ENCODE assay signal across 1 cellular context in genomic region chr13:98142427-98143156, GRCh38.
TF ChIP-seq lines count a peak whose summit lies in the region.

A gene with protein sequence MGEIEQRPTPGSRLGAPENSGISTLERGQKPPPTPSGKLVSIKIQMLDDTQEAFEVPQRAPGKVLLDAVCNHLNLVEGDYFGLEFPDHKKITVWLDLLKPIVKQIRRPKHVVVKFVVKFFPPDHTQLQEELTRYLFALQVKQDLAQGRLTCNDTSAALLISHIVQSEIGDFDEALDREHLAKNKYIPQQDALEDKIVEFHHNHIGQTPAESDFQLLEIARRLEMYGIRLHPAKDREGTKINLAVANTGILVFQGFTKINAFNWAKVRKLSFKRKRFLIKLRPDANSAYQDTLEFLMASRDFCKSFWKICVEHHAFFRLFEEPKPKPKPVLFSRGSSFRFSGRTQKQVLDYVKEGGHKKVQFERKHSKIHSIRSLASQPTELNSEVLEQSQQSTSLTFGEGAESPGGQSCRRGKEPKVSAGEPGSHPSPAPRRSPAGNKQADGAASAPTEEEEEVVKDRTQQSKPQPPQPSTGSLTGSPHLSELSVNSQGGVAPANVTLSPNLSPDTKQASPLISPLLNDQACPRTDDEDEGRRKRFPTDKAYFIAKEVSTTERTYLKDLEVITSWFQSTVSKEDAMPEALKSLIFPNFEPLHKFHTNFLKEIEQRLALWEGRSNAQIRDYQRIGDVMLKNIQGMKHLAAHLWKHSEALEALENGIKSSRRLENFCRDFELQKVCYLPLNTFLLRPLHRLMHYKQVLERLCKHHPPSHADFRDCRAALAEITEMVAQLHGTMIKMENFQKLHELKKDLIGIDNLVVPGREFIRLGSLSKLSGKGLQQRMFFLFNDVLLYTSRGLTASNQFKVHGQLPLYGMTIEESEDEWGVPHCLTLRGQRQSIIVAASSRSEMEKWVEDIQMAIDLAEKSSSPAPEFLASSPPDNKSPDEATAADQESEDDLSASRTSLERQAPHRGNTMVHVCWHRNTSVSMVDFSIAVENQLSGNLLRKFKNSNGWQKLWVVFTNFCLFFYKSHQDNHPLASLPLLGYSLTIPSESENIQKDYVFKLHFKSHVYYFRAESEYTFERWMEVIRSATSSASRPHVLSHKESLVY (plus strand): TSS chr13:98143094. CDS start chr13:98213243, 70,149 bp downstream.

TF ChIP-seq in HepG2, 621 proteins besides CTCF, POLR2A, EP300 and RAD21 (continued from another document and continues in another):
- TF ChIP-seq, protein P1, sequence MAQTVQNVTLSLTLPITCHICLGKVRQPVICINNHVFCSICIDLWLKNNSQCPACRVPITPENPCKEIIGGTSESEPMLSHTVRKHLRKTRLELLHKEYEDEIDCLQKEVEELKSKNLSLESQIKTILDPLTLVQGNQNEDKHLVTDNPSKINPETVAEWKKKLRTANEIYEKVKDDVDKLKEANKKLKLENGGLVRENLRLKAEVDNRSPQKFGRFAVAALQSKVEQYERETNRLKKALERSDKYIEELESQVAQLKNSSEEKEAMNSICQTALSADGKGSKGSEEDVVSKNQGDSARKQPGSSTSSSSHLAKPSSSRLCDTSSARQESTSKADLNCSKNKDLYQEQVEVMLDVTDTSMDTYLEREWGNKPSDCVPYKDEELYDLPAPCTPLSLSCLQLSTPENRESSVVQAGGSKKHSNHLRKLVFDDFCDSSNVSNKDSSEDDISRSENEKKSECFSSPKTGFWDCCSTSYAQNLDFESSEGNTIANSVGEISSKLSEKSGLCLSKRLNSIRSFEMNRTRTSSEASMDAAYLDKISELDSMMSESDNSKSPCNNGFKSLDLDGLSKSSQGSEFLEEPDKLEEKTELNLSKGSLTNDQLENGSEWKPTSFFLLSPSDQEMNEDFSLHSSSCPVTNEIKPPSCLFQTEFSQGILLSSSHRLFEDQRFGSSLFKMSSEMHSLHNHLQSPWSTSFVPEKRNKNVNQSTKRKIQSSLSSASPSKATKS (CRISPR knock-in tag; IDR thresholded peaks at IDR 0.05) = 0 out of 2 replicates have a peak, but pooled peaks have one; percentile 0
- TF ChIP-seq IKZF4 (CRISPR knock-in tag; IDR thresholded peaks at IDR 0.05; ENCODE audit: borderline replicate concordance, low read depth, not compliant biosample characterization) (no peak), KLF15 (CRISPR knock-in tag; IDR thresholded peaks at IDR 0.05; ENCODE audit: borderline replicate concordance) (0 out of 2 replicates have a peak, but pooled peaks have one; percentile 50), FOXC1 (CRISPR knock-in tag; IDR thresholded peaks at IDR 0.05; ENCODE audit: borderline replicate concordance) (peak; percentile 94), FOXO1 (CRISPR knock-in tag; IDR thresholded peaks at IDR 0.05) (no peak), DPF2 (CRISPR knock-in tag; IDR thresholded peaks at IDR 0.05; ENCODE audit: borderline replicate concordance, low read depth) (peak; percentile 64; the same call in 1 of the 2 replicates), YEATS4 (CRISPR knock-in tag; IDR thresholded peaks at IDR 0.05; ENCODE audit: borderline replicate concordance) (peak; percentile 78), BRD4 (CRISPR knock-in tag; IDR thresholded peaks at IDR 0.05) (peak; percentile 82; the same call in 1 of the 2 replicates), FOXK2 (IDR thresholded peaks at IDR 0.05) (no peak), RCOR2 (CRISPR knock-in tag; IDR thresholded peaks at IDR 0.05) (no peak), ZNF33B (CRISPR knock-in tag; IDR thresholded peaks at IDR 0.05) (no peak), ZNF652 (CRISPR knock-in tag; IDR thresholded peaks at IDR 0.05; ENCODE audit: borderline replicate concordance, low read depth) (no peak), ZNF468 (CRISPR knock-in tag; IDR thresholded peaks at IDR 0.05) (no peak), ADNP (CRISPR knock-in tag; IDR thresholded peaks at IDR 0.05) (no peak), KLF16 (CRISPR knock-in tag; IDR thresholded peaks at IDR 0.05) (no peak), SMC3 (IDR thresholded peaks at IDR 0.05; ENCODE audit: low read length) (no peak), SRSF9 (IDR thresholded peaks at IDR 0.05; ENCODE audit: borderline replicate concordance, insufficient read depth, low read depth, low read length, poor library complexity, severe bottlenecking) (no peak), SMARCC2 (IDR thresholded peaks at IDR 0.05) (no peak), SMAD3 (CRISPR knock-in tag; IDR thresholded peaks at IDR 0.05) (0 out of 2 replicates have a peak, but pooled peaks have one; percentile 20), ELF1 (CRISPR knock-in tag; IDR thresholded peaks at IDR 0.05) (peak; percentile 26; the same call in 1 of the 2 replicates), ZNF737 (CRISPR knock-in tag; IDR thresholded peaks at IDR 0.05; ENCODE audit: borderline replicate concordance) (no peak), ZNF598 (CRISPR knock-in tag; IDR thresholded peaks at IDR 0.05; ENCODE audit: borderline replicate concordance) (no peak), ZNF30 (CRISPR knock-in tag; IDR thresholded peaks at IDR 0.05) (0 out of 2 replicates have a peak, but pooled peaks have one; percentile 62), ZNF282 (IDR thresholded peaks at IDR 0.05; ENCODE audit: partially characterized antibody) (no peak), ZZZ3 (CRISPR knock-in tag; IDR thresholded peaks at IDR 0.05; ENCODE audit: borderline replicate concordance) (no peak; the same call in 1 of the 2 replicates), ZNF333 (CRISPR knock-in tag; IDR thresholded peaks at IDR 0.05; ENCODE audit: borderline replicate concordance) (0 out of 2 replicates have a peak, but pooled peaks have one; percentile 38), LCORL (IDR thresholded peaks at IDR 0.05) (no peak), LCORL (CRISPR knock-in tag; IDR thresholded peaks at IDR 0.05) (peak; percentile 71)
- TF ChIP-seq, protein P2, sequence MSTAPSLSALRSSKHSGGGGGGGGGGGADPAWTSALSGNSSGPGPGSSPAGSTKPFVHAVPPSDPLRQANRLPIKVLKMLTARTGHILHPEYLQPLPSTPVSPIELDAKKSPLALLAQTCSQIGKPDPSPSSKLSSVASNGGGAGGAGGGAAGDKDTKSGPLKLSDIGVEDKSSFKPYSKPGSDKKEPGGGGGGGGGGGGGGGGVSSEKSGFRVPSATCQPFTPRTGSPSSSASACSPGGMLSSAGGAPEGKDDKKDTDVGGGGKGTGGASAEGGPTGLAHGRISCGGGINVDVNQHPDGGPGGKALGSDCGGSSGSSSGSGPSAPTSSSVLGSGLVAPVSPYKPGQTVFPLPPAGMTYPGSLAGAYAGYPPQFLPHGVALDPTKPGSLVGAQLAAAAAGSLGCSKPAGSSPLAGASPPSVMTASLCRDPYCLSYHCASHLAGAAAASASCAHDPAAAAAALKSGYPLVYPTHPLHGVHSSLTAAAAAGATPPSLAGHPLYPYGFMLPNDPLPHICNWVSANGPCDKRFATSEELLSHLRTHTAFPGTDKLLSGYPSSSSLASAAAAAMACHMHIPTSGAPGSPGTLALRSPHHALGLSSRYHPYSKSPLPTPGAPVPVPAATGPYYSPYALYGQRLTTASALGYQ (CRISPR knock-in tag; IDR thresholded peaks at IDR 0.05) = peak; percentile 66
- TF ChIP-seq, protein P3, sequence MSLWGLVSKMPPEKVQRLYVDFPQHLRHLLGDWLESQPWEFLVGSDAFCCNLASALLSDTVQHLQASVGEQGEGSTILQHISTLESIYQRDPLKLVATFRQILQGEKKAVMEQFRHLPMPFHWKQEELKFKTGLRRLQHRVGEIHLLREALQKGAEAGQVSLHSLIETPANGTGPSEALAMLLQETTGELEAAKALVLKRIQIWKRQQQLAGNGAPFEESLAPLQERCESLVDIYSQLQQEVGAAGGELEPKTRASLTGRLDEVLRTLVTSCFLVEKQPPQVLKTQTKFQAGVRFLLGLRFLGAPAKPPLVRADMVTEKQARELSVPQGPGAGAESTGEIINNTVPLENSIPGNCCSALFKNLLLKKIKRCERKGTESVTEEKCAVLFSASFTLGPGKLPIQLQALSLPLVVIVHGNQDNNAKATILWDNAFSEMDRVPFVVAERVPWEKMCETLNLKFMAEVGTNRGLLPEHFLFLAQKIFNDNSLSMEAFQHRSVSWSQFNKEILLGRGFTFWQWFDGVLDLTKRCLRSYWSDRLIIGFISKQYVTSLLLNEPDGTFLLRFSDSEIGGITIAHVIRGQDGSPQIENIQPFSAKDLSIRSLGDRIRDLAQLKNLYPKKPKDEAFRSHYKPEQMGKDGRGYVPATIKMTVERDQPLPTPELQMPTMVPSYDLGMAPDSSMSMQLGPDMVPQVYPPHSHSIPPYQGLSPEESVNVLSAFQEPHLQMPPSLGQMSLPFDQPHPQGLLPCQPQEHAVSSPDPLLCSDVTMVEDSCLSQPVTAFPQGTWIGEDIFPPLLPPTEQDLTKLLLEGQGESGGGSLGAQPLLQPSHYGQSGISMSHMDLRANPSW (CRISPR knock-in tag; IDR thresholded peaks at IDR 0.05; ENCODE audit: borderline replicate concordance) = no peak; the same call in 1 of the 2 replicates
- TF ChIP-seq, protein P4, sequence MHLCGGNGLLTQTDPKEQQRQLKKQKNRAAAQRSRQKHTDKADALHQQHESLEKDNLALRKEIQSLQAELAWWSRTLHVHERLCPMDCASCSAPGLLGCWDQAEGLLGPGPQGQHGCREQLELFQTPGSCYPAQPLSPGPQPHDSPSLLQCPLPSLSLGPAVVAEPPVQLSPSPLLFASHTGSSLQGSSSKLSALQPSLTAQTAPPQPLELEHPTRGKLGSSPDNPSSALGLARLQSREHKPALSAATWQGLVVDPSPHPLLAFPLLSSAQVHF (CRISPR knock-in tag; IDR thresholded peaks at IDR 0.05) = peak; percentile 79; the same call in 1 of the 2 replicates
- TF ChIP-seq, protein P5, sequence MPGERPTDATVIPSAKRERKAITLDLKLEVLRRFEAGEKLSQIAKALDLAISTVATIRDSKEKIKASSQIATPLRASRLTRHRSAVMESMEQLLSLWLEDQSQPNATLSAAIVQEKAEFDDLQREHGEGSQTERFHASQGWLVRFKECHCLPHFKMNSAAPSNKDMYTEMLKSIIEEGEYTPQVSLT (CRISPR knock-in tag; IDR thresholded peaks at IDR 0.05; ENCODE audit: borderline replicate concordance, low read depth) = no peak
- TF ChIP-seq, protein P6, sequence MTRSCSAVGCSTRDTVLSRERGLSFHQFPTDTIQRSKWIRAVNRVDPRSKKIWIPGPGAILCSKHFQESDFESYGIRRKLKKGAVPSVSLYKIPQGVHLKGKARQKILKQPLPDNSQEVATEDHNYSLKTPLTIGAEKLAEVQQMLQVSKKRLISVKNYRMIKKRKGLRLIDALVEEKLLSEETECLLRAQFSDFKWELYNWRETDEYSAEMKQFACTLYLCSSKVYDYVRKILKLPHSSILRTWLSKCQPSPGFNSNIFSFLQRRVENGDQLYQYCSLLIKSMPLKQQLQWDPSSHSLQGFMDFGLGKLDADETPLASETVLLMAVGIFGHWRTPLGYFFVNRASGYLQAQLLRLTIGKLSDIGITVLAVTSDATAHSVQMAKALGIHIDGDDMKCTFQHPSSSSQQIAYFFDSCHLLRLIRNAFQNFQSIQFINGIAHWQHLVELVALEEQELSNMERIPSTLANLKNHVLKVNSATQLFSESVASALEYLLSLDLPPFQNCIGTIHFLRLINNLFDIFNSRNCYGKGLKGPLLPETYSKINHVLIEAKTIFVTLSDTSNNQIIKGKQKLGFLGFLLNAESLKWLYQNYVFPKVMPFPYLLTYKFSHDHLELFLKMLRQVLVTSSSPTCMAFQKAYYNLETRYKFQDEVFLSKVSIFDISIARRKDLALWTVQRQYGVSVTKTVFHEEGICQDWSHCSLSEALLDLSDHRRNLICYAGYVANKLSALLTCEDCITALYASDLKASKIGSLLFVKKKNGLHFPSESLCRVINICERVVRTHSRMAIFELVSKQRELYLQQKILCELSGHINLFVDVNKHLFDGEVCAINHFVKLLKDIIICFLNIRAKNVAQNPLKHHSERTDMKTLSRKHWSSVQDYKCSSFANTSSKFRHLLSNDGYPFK (CRISPR knock-in tag; IDR thresholded peaks at IDR 0.05; ENCODE audit: borderline replicate concordance) = peak; percentile 43; the same call in 1 of the 2 replicates
- TF ChIP-seq, protein P7, sequence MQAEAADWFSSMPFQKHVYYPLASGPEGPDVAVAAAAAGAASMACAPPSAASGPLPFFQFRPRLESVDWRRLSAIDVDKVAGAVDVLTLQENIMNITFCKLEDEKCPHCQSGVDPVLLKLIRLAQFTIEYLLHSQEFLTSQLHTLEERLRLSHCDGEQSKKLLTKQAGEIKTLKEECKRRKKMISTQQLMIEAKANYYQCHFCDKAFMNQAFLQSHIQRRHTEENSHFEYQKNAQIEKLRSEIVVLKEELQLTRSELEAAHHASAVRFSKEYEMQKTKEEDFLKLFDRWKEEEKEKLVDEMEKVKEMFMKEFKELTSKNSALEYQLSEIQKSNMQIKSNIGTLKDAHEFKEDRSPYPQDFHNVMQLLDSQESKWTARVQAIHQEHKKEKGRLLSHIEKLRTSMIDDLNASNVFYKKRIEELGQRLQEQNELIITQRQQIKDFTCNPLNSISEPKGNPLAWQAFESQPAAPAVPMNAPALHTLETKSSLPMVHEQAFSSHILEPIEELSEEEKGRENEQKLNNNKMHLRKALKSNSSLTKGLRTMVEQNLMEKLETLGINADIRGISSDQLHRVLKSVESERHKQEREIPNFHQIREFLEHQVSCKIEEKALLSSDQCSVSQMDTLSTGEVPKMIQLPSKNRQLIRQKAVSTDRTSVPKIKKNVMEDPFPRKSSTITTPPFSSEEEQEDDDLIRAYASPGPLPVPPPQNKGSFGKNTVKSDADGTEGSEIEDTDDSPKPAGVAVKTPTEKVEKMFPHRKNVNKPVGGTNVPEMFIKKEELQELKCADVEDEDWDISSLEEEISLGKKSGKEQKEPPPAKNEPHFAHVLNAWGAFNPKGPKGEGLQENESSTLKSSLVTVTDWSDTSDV (CRISPR knock-in tag; IDR thresholded peaks at IDR 0.05) = no peak
- TF ChIP-seq, protein P8, sequence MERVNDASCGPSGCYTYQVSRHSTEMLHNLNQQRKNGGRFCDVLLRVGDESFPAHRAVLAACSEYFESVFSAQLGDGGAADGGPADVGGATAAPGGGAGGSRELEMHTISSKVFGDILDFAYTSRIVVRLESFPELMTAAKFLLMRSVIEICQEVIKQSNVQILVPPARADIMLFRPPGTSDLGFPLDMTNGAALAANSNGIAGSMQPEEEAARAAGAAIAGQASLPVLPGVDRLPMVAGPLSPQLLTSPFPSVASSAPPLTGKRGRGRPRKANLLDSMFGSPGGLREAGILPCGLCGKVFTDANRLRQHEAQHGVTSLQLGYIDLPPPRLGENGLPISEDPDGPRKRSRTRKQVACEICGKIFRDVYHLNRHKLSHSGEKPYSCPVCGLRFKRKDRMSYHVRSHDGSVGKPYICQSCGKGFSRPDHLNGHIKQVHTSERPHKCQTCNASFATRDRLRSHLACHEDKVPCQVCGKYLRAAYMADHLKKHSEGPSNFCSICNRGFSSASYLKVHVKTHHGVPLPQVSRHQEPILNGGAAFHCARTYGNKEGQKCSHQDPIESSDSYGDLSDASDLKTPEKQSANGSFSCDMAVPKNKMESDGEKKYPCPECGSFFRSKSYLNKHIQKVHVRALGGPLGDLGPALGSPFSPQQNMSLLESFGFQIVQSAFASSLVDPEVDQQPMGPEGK (CRISPR knock-in tag; IDR thresholded peaks at IDR 0.05) = peak; percentile 50
- TF ChIP-seq, protein P9, sequence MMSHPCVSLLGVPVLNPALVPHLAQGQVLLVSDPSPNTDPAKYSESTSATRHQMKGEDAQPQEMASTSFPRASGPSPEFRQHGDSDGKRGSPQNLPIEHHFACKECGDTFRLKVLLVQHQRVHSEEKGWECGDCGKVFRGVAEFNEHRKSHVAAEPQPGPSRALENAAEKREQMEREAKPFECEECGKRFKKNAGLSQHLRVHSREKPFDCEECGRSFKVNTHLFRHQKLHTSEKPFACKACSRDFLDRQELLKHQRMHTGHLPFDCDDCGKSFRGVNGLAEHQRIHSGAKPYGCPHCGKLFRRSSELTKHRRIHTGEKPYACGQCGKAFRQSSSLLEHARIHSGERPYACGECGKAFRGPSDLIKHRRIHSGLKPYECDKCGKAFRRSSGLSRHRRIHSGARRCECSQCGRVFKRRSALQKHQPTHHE (CRISPR knock-in tag; IDR thresholded peaks at IDR 0.05; ENCODE audit: borderline replicate concordance) = no peak; the same call in 1 of the 2 replicates
